ENCODE assay signal across 17 cellular contexts in genomic region chr18:48810805-48811204, GRCh38.
DNase-seq lines count a peak whose midpoint lies in the region; ATAC-seq, FAIRE-seq and TF ChIP-seq lines count a peak whose summit lies in the region.
"Had no signal": no experiment of that assay in that cellular context is flagged by ENCODE, and none has a peak within 500 bp of the region (broad histone marks: within the 10 kb centered on the region; RNA-seq: fewer than 3 reads in every experiment).

No MANE protein-coding gene starts in this region.

- H3K9me3 ChIP-seq in OCI-LY3 (ENCODE audit: insufficient read depth, low read length) (no peaks in the 10 kb centered on the region), small intestine (ENCODE audit: control insufficient read depth, low read depth) (no peaks in the 10 kb centered on the region)
- no peaks in the 10 kb centered on the region for H3K9me3 ChIP-seq in CD4-positive, alpha-beta T cell (ENCODE audit: control insufficient read depth, low read length)
- H3K9me3 ChIP-seq: BLaER1 treated with 17β-estradiol and CSF1 and Interleukin-3, amounts not matched to agents 10 nM and 100 nM had no signal

- H3K9me3 Mint-ChIP-seq in chondrocyte (ENCODE audit: low read depth), result no peaks in the 10 kb centered on the region
- no peaks in the 10 kb centered on the region for H3K9me3 Mint-ChIP-seq in CD4-positive, alpha-beta T cell
- H3K9me3 Mint-ChIP-seq: CD8-positive, alpha-beta T cell had no signal

- H3K4me3 Mint-ChIP-seq in chondrocyte (ENCODE audit: unreplicated experiment), result no peak overlapping the region
- H3K4me3 Mint-ChIP-seq in CD4-positive, alpha-beta T cell, result no peak overlapping the region
- H3K4me3 Mint-ChIP-seq: CD8-positive, alpha-beta T cell had no signal

- H3K27ac ChIP-seq in OCI-LY3 (ENCODE audit: low read length) (no peak overlapping the region), small intestine (ENCODE audit: low read depth in 1 of 2, low read length in 1 of 2) (no peak overlapping the region)
- H3K27ac ChIP-seq in CD4-positive, alpha-beta T cell (ENCODE audit: low read depth, low read length), result no peak overlapping the region
- H3K27ac ChIP-seq: BLaER1 treated with 17β-estradiol and CSF1 and Interleukin-3, amounts not matched to agents 10 nM and 100 nM had no signal

- H3K79me2 ChIP-seq in OCI-LY3 (ENCODE audit: low read length), result no peaks in the 10 kb centered on the region

- H3K27me3 Mint-ChIP-seq in chondrocyte (ENCODE audit: low read depth), result no peaks in the 10 kb centered on the region
- no peaks in the 10 kb centered on the region for H3K27me3 Mint-ChIP-seq in CD4-positive, alpha-beta T cell

- intact Hi-C loops in left ventricle myocardium superior (cut with micrococcal nuclease), result no loop called here
- intact Hi-C loops in CD4-positive, alpha-beta T cell (cut with DNase I, micrococcal nuclease), result no loop called here

- H3K4me3 ChIP-seq in OCI-LY3 (ENCODE audit: low read length) (no peak overlapping the region), small intestine (ENCODE audit: low read depth in 1 of 2, low read length in 2 of 2) (no peak overlapping the region)
- H3K4me3 ChIP-seq: BLaER1 treated with 17β-estradiol and CSF1 and Interleukin-3, amounts not matched to agents 10 nM and 100 nM had no signal

- H3K36me3 ChIP-seq in OCI-LY3 (replicated peaks; ENCODE audit: low read depth, low read length) (peaks cover 4% of the 10 kb centered on the region), small intestine (ENCODE audit: control insufficient read depth in 2 of 2, insufficient read depth in 2 of 2, low read length in 2 of 2) (no peaks in the 10 kb centered on the region)

- ATAC-seq in left ventricle myocardium superior, result no peak
- ATAC-seq in CD4-positive, alpha-beta T cell (ENCODE audit: poor library complexity), result no peak
- ATAC-seq: CD8-positive, alpha-beta T cell; Right ventricle myocardium inferior had no signal

- no peak overlapping the region for H3K9ac ChIP-seq in OCI-LY3 (ENCODE audit: low read length)
- H3K9ac ChIP-seq: BLaER1 treated with 17β-estradiol and CSF1 and Interleukin-3, amounts not matched to agents 10 nM and 100 nM had no signal

- peak; percentile 39 for FAIRE-seq in GM19239 (lab: Jason Lieb, UNC)
- FAIRE-seq in small intestine (lab: Jason Lieb, UNC), result peak; percentile 91

- H3K4me1 ChIP-seq in OCI-LY3 (ENCODE audit: low read length), result peaks cover 30% of the 10 kb centered on the region
- peaks cover 5 to 17% of the 10 kb centered on the region in 2 donors for H3K4me1 ChIP-seq in small intestine (ENCODE audit: control insufficient read depth in 2 of 2, insufficient read depth in 1 of 2, low read depth in 1 of 2, low read length in 1 of 2)

- POLR2A ChIA-PET in CD4-positive, alpha-beta T cell (lab: Charles Lee), result interaction anchor here (1.0 kb wide), 1 partner anchor 96 kb away, joined by 3 read pairs; no protein-coding TSS in a partner anchor

- H3K27me3 ChIP-seq in OCI-LY3 (ENCODE audit: low read depth, low read length), result peaks cover 5% of the 10 kb centered on the region; the same call in 1 of the 2 replicates
- H3K27me3 ChIP-seq in small intestine (ENCODE audit: control insufficient read depth in 2 of 2, insufficient read depth in 2 of 2, low read length in 2 of 2), result no peaks in the 10 kb centered on the region
- H3K27me3 ChIP-seq in CD4-positive, alpha-beta T cell (ENCODE audit: control insufficient read depth, insufficient read depth, low read length), result no peaks in the 10 kb centered on the region
- H3K27me3 ChIP-seq: BLaER1 treated with 17β-estradiol and CSF1 and Interleukin-3, amounts not matched to agents 10 nM and 100 nM had no signal

- peak overlapping the region; percentile 59 for H3K27ac Mint-ChIP-seq in chondrocyte (ENCODE audit: unreplicated experiment)
- H3K27ac Mint-ChIP-seq in CD4-positive, alpha-beta T cell, result no peak overlapping the region
- H3K27ac Mint-ChIP-seq: CD8-positive, alpha-beta T cell had no signal

- no peak for TF ChIP-seq CTCF in OCI-LY3 (IDR thresholded peaks at IDR 0.05; ENCODE audit: low read depth, low read length)
- TF ChIP-seq CTCF in chondrocyte (IDR thresholded peaks at IDR 0.05), result no peak
- no peak for TF ChIP-seq CTCF in CD4-positive, alpha-beta T cell (IDR thresholded peaks at IDR 0.05)

- H3K4me2 ChIP-seq in OCI-LY3 (ENCODE audit: low read length), result peak overlapping the region; percentile 27; the same call in 1 of the 2 replicates

- DNase-seq in GM19239 (ENCODE audit: insufficient read length, low spot score), result no peak
- DNase-seq in chondrocyte (ENCODE audit: low spot score), result no peak
- no peak for DNase-seq in small intestine
- DNase-seq in left ventricle myocardium superior, result no peak
- no peak for DNase-seq in CD4-positive, alpha-beta T cell
- no peak for DNase-seq in activated CD4-positive, alpha-beta T cell treated with anti-CD3 and anti-CD28 coated beads for 1 hour
- DNase-seq: CD8-positive, alpha-beta T cell; DND-41; Karpas-422; NCI-H1694 treated with DMSO at 0.1 percent for 48 hours; NCI-H2081 treated with DMSO at 0.1 percent for 48 hours; NCI-H2171 treated with DMSO at 0.1 percent for 48 hours; NCI-H524 treated with DMSO at 0.1 percent for 48 hours; NCI-H82 had no signal

- no peak overlapping the region for H2AFZ ChIP-seq in OCI-LY3 (ENCODE audit: low read depth, low read length)

- peaks cover 16% of the 10 kb centered on the region for H3K36me3 Mint-ChIP-seq in chondrocyte (ENCODE audit: low read depth)
- H3K36me3 Mint-ChIP-seq in CD4-positive, alpha-beta T cell (ENCODE audit: low read depth), result no peaks in the 10 kb centered on the region
- H3K36me3 Mint-ChIP-seq: CD8-positive, alpha-beta T cell had no signal

- H4K20me1 ChIP-seq in OCI-LY3 (ENCODE audit: insufficient read depth, low read length), result no peaks in the 10 kb centered on the region
- H4K20me1 ChIP-seq: BLaER1 treated with 17β-estradiol and CSF1 and Interleukin-3, amounts not matched to agents 10 nM and 100 nM had no signal

- peaks cover 65% of the 10 kb centered on the region for H3K4me1 Mint-ChIP-seq in chondrocyte (ENCODE audit: low read depth)
- peaks cover 58% of the 10 kb centered on the region for H3K4me1 Mint-ChIP-seq in CD4-positive, alpha-beta T cell (ENCODE audit: low read depth)

- CTCF ChIA-PET in CD4-positive, alpha-beta T cell (lab: Charles Lee), result no interaction called here
